Comparison of ENCODE assay signal across 27 cellular contexts in genomic region chr17:17127730-17128291, GRCh38.
DNase-seq lines count a peak whose midpoint lies in the region; ATAC-seq, FAIRE-seq and TF ChIP-seq lines count a peak whose summit lies in the region.
"Had no signal": no experiment of that assay in that cellular context is flagged by ENCODE, and none has a peak within 500 bp of the region (broad histone marks: within the 10 kb centered on the region; RNA-seq: fewer than 3 reads in every experiment).

No MANE protein-coding gene starts in this region.

- H3K9me3 Mint-ChIP-seq in CD8-positive, alpha-beta T cell, result no peaks in the 10 kb centered on the region
- no peaks in the 10 kb centered on the region for H3K9me3 Mint-ChIP-seq in effector memory CD8-positive, alpha-beta T cell
- H3K9me3 Mint-ChIP-seq: activated naive CD4-positive, alpha-beta T cell treated with anti-CD3 and anti-CD28 coated beads, Interleukin-2, amount 50 U/mL, for 24 hours; activated T-cell treated with anti-CD3 and anti-CD28 coated beads, Interleukin-2, amount 50 U/mL, for 72 hours; naive B cell had no signal

- H3K4me1 Mint-ChIP-seq in CD8-positive, alpha-beta T cell (ENCODE audit: low read depth), result peaks cover 53% of the 10 kb centered on the region
- H3K4me1 Mint-ChIP-seq in effector memory CD8-positive, alpha-beta T cell (ENCODE audit: low read depth in 2 of 2), result peaks cover 65 to 66% of the 10 kb centered on the region in 2 donors

- H2AFZ ChIP-seq in osteoblast (ENCODE audit: low read length) (no peak overlapping the region), hepatocyte (no peak overlapping the region)

- H3K27ac Mint-ChIP-seq in CD8-positive, alpha-beta T cell, result no peak overlapping the region
- peak overlapping the region; percentile 88 to 95 for H3K27ac Mint-ChIP-seq in effector memory CD8-positive, alpha-beta T cell

- H3K79me2 ChIP-seq in osteoblast (ENCODE audit: insufficient read depth, low read length) (peaks cover 96% of the 10 kb centered on the region), hepatocyte (peaks cover 37% of the 10 kb centered on the region)

- intact Hi-C loops in CD8-positive, alpha-beta T cell (cut with DNase I, micrococcal nuclease), result loop anchor here in 1 of 2 experiments (10.0 kb wide), 1 partner anchor 517 kb away; no protein-coding TSS in a partner anchor

- no peak for DNase-seq in CD8-positive, alpha-beta T cell
- no peak for DNase-seq in effector memory CD8-positive, alpha-beta T cell
- DNase-seq in osteoblast (ENCODE audit: insufficient read length, low spot score, missing footprints), result peak; percentile 81
- no peak for DNase-seq in hepatocyte (ENCODE audit: low spot score)
- DNase-seq in urothelium cell line (ENCODE audit: low spot score), result no peak
- DNase-seq: activated T-cell treated with anti-CD3 and anti-CD28 coated beads, Interleukin-2, amount 50 U/mL, for 72 hours; aorta; foreskin keratinocyte; HCEC 1CT; hippocampal formation; islet precursor cell; Karpas-422; mesendoderm; naive B cell; NCI-H1048; NCI-H2029 treated with DMSO at 0.1 percent for 48 hours; NCI-H226; PC-3; retina; SIG-M5; stimulated activated CD4-positive, alpha-beta T cell treated with anti-CD3 and anti-CD28 coated beads, Interleukin-15, amount 100 ng/mL, for 24 hours; stimulated activated CD8-positive, alpha-beta memory T cell treated with anti-CD3 and anti-CD28 coated beads, Interleukin-4, amount 100 ng/mL, for 48 hours; T-helper 1 cell had no signal

- H3K27me3 Mint-ChIP-seq in CD8-positive, alpha-beta T cell (ENCODE audit: low read depth), result no peaks in the 10 kb centered on the region
- H3K27me3 Mint-ChIP-seq in effector memory CD8-positive, alpha-beta T cell, result no peaks in the 10 kb centered on the region
- H3K27me3 Mint-ChIP-seq: activated naive CD4-positive, alpha-beta T cell treated with anti-CD3 and anti-CD28 coated beads, Interleukin-2, amount 50 U/mL, for 24 hours; naive B cell had no signal

- peaks cover 47% of the 10 kb centered on the region for H3K36me3 Mint-ChIP-seq in CD8-positive, alpha-beta T cell
- peaks cover 8% of the 10 kb centered on the region for H3K36me3 Mint-ChIP-seq in effector memory CD8-positive, alpha-beta T cell (ENCODE audit: insufficient read depth)
- H3K36me3 Mint-ChIP-seq: activated naive CD4-positive, alpha-beta T cell treated with anti-CD3 and anti-CD28 coated beads, Interleukin-2, amount 50 U/mL, for 24 hours had no signal

- peaks cover 21% of the 10 kb centered on the region for H3K36me3 ChIP-seq in CD8-positive, alpha-beta T cell (ENCODE audit: insufficient read depth, low read length)
- peaks cover 0 to 64% of the 10 kb centered on the region in 2 experiments; a peak in 2 of 3 replicates for H3K36me3 ChIP-seq in HEK293 (ENCODE audit: control insufficient read depth in 2 of 2, insufficient read depth in 1 of 2, low read length in 2 of 2)
- H3K36me3 ChIP-seq in osteoblast (ENCODE audit: insufficient read depth, low read length), result peaks cover 58% of the 10 kb centered on the region
- no peaks in the 10 kb centered on the region for H3K36me3 ChIP-seq in hepatocyte (replicated peaks; ENCODE audit: insufficient read depth, low read depth)

- H3K4me1 ChIP-seq in CD8-positive, alpha-beta T cell (ENCODE audit: insufficient read depth, low read length), result peaks cover 43% of the 10 kb centered on the region
- H3K4me1 ChIP-seq in HEK293 (ENCODE audit: control insufficient read depth, insufficient read depth, low read length) (no peaks in the 10 kb centered on the region), osteoblast (ENCODE audit: insufficient read depth, low read length) (peaks cover 8% of the 10 kb centered on the region), hepatocyte (ENCODE audit: insufficient read depth) (no peaks in the 10 kb centered on the region)
- H3K4me1 ChIP-seq: foreskin keratinocyte had no signal

- WGBS in hepatocyte (ENCODE audit: low lambda C conversion rate, missing lambda C conversion rate), result 95% methylated on average over 11 of the region's 11 CpGs

- CTCF ChIA-PET in CD8-positive, alpha-beta T cell (lab: Charles Lee), result interaction anchor here (2.6 kb wide), 1 partner anchor 15 kb away, joined by 13 read pairs; no protein-coding TSS in a partner anchor
- CTCF ChIA-PET in HEK293 (lab: Yijun Ruan, JAX), result interaction anchor here (0.6 to 4.0 kb wide), 3 partner anchors 13 to 623 kb away, joined by 3 to 20 read pairs (median 3); no protein-coding TSS in a partner anchor

- FAIRE-seq in urothelium cell line (lab: Jason Lieb, UNC), result no peak
- FAIRE-seq: GM12878 had no signal

- peak overlapping the region; percentile 71 for H3K4me3 Mint-ChIP-seq in CD8-positive, alpha-beta T cell
- H3K4me3 Mint-ChIP-seq in effector memory CD8-positive, alpha-beta T cell, result peak overlapping the region; percentile 76 to 84
- H3K4me3 Mint-ChIP-seq: activated T-cell treated with anti-CD3 and anti-CD28 coated beads, Interleukin-2, amount 50 U/mL, for 72 hours had no signal

- no peak overlapping the region for H3K4me3 ChIP-seq in CD8-positive, alpha-beta T cell (ENCODE audit: low read depth, low read length)
- H3K4me3 ChIP-seq in HEK293 (ENCODE audit: low read depth, low read length) (no peak overlapping the region), osteoblast (ENCODE audit: insufficient read depth, low read length) (no peak overlapping the region), hepatocyte (no peak overlapping the region)
- H3K4me3 ChIP-seq: GM12878 had no signal

- POLR2A ChIA-PET in CD8-positive, alpha-beta T cell (lab: Charles Lee), result interaction anchor here (0.8 kb wide), 1 partner anchor 31 kb away, joined by 3 read pairs; no protein-coding TSS in a partner anchor
- POLR2A ChIA-PET in HEK293 (lab: Yijun Ruan, JAX), result no interaction called here

- H3K27ac ChIP-seq in CD8-positive, alpha-beta T cell (ENCODE audit: low read depth, low read length), result no peak overlapping the region
- no peak overlapping the region for H3K27ac ChIP-seq in HEK293 (ENCODE audit: extremely low read depth, low read depth, low read length)
- H3K27ac ChIP-seq in osteoblast (ENCODE audit: low read depth, low read length), result no peak overlapping the region
- no peak overlapping the region for H3K27ac ChIP-seq in hepatocyte
- H3K27ac ChIP-seq: foreskin keratinocyte had no signal

- TF ChIP-seq CTCF in CD8-positive, alpha-beta T cell (IDR thresholded peaks at IDR 0.05), result no peak
- TF ChIP-seq CTCF in HEK293 (tag by site-specific recombination; IDR thresholded peaks at IDR 0.05) (no peak), osteoblast (IDR thresholded peaks at IDR 0.05; ENCODE audit: extremely low read depth, low read depth, low read length) (no peak), hepatocyte (IDR thresholded peaks at IDR 0.05; ENCODE audit: poor library complexity) (no peak)

- H3K9me2 ChIP-seq in hepatocyte (replicated peaks; ENCODE audit: insufficient read depth), result no peaks in the 10 kb centered on the region

- no peak overlapping the region for H3K4me2 ChIP-seq in osteoblast (ENCODE audit: insufficient read depth, low read length)
- no peak overlapping the region for H3K4me2 ChIP-seq in hepatocyte

- no peak for ATAC-seq in CD8-positive, alpha-beta T cell
- no peak for ATAC-seq in effector memory CD8-positive, alpha-beta T cell (replicated peaks)
- no peak for ATAC-seq in HG03354 (IDR thresholded peaks at IDR 0.05; ENCODE audit: poor library complexity, severe bottlenecking, unreplicated experiment)
- ATAC-seq: activated T-cell treated with anti-CD3 and anti-CD28 coated beads, Interleukin-2, amount 50 U/mL, for 72 hours; foreskin keratinocyte; GM12878; PC-3 had no signal

- H3K27me3 ChIP-seq in CD8-positive, alpha-beta T cell (ENCODE audit: insufficient read depth, low read length), result no peaks in the 10 kb centered on the region
- H3K27me3 ChIP-seq in osteoblast (ENCODE audit: insufficient read depth, low read length) (no peaks in the 10 kb centered on the region), hepatocyte (no peaks in the 10 kb centered on the region)
- H3K27me3 ChIP-seq: foreskin keratinocyte had no signal

- H3K9me3 ChIP-seq in CD8-positive, alpha-beta T cell (ENCODE audit: low read length), result no peaks in the 10 kb centered on the region
- H3K9me3 ChIP-seq in HEK293 (ENCODE audit: control insufficient read depth, insufficient read depth, low read depth, low read length), result no peaks in the 10 kb centered on the region
- no peaks in the 10 kb centered on the region for H3K9me3 ChIP-seq in osteoblast (ENCODE audit: low read depth, low read length)
- H3K9me3 ChIP-seq in hepatocyte (ENCODE audit: low read depth), result no peaks in the 10 kb centered on the region

- H4K20me1 ChIP-seq in osteoblast (ENCODE audit: insufficient read depth, low read length) (peaks cover 89% of the 10 kb centered on the region), hepatocyte (ENCODE audit: insufficient read depth, poor library complexity, severe bottlenecking) (peaks cover 40% of the 10 kb centered on the region)

TF ChIP-seq in HEK293, 187 proteins besides CTCF, POLR2A, EP300 and RAD21:
- TF ChIP-seq ZNF596 (tag by site-specific recombination; IDR thresholded peaks at IDR 0.05) (no peak), ZIC2 (tag by site-specific recombination; IDR thresholded peaks at IDR 0.05) (peak; percentile 78), SP2 (tag by site-specific recombination; IDR thresholded peaks at IDR 0.05) (no peak), ZNF639 (tag by site-specific recombination; IDR thresholded peaks at IDR 0.05) (no peak), HOXD13 (CRISPR knock-in tag; IDR thresholded peaks at IDR 0.05; ENCODE audit: borderline replicate concordance) (no peak), GLIS1 (tag by site-specific recombination; IDR thresholded peaks at IDR 0.05) (peak; percentile 89)
TF ChIP-seq in HEK293: peak in this region for 2.
